Comparison of ENCODE assay signal across 1 cellular context in genomic region chr3:196995027-196995426, GRCh38.
A peak's percentile ranks its signal among the peaks of the same experiment; 100 is the strongest.
TF ChIP-seq lines count a peak whose summit lies in the region.

No MANE protein-coding gene starts in this region.

TF ChIP-seq in K562, 482 proteins besides CTCF, POLR2A, EP300 and RAD21 (continues in another document):
- TF ChIP-seq ZFPM2 (CRISPR knock-in tag; IDR thresholded peaks at IDR 0.05) (no peak), PTBP1 (IDR thresholded peaks at IDR 0.05; ENCODE audit: low read depth, low read length) (no peak), ZNF655 (CRISPR knock-in tag; IDR thresholded peaks at IDR 0.05) (no peak), ZSCAN32 (CRISPR knock-in tag; IDR thresholded peaks at IDR 0.05) (no peak), HMG20A (CRISPR knock-in tag; conservative IDR thresholded peaks at IDR 0.05) (no peak), CREB3L1 (IDR thresholded peaks at IDR 0.05; ENCODE audit: borderline replicate concordance, low read depth) (no peak), MAFG (tag; conservative IDR thresholded peaks at IDR 0.05) (no peak), POLR3G (IDR thresholded peaks at IDR 0.05; ENCODE audit: extremely low read depth, insufficient read length, insufficient replicate concordance) (no peak), USF1 (CRISPR knock-in tag; IDR thresholded peaks at IDR 0.05) (0 out of 2 replicates have a peak, but pooled peaks have one; percentile 14), NFRKB (IDR thresholded peaks at IDR 0.05; ENCODE audit: low read depth) (peak; percentile 51; the same call in 1 of the 2 replicates), KDM1A (IDR thresholded peaks at IDR 0.05) (peak in 1 of 2 experiments; percentile 74; a peak in 1 of 4 replicates), ETV5 (CRISPR knock-in tag; IDR thresholded peaks at IDR 0.05; ENCODE audit: low read depth) (no peak), MTA2 (IDR thresholded peaks at IDR 0.05; ENCODE audit: low read depth) (no peak), RBM15 (IDR thresholded peaks at IDR 0.05; ENCODE audit: insufficient read depth, low read length) (no peak), WHSC1 (IDR thresholded peaks at IDR 0.05; ENCODE audit: low read length) (no peak), ELF2 (CRISPR knock-in tag; IDR thresholded peaks at IDR 0.05) (no peak), FUS (optimal IDR thresholded peaks at IDR 0.05; ENCODE audit: low read depth, low read length) (no peak), MYC (IDR thresholded peaks at IDR 0.05; ENCODE audit: low read depth, low read length) (no peak), MYC (CRISPR knock-in tag; IDR thresholded peaks at IDR 0.05; ENCODE audit: borderline replicate concordance, low read depth) (no peak), NR3C1 (CRISPR knock-in tag; IDR thresholded peaks at IDR 0.05) (no peak), CREB5 (CRISPR knock-in tag; IDR thresholded peaks at IDR 0.05) (no peak), NR0B1 (IDR thresholded peaks at IDR 0.05; ENCODE audit: partially characterized antibody) (no peak), ZNF740 (CRISPR knock-in tag; IDR thresholded peaks at IDR 0.05) (no peak), ZNF740 (tag; IDR thresholded peaks at IDR 0.05) (no peak), KAT2B (IDR thresholded peaks at IDR 0.05; ENCODE audit: low read depth, low read length) (no peak), PHF20 (IDR thresholded peaks at IDR 0.05; ENCODE audit: partially characterized antibody) (peak; percentile 70), ILK (tag; IDR thresholded peaks at IDR 0.05; ENCODE audit: borderline replicate concordance, low read depth) (no peak), E2F4 (CRISPR knock-in tag; IDR thresholded peaks at IDR 0.05; ENCODE audit: low read depth) (0 out of 2 replicates have a peak, but pooled peaks have one; percentile 39), POLR2H (tag; IDR thresholded peaks at IDR 0.05; ENCODE audit: low read depth) (no peak), ZBTB1 (CRISPR knock-in tag; IDR thresholded peaks at IDR 0.05; ENCODE audit: borderline replicate concordance, low read depth) (no peak), ZNF717 (CRISPR knock-in tag; IDR thresholded peaks at IDR 0.05) (no peak), ZNF184 (CRISPR knock-in tag; IDR thresholded peaks at IDR 0.05) (no peak), RBM17 (IDR thresholded peaks at IDR 0.05; ENCODE audit: borderline replicate concordance, low read depth, low read length) (no peak), POLR2AphosphoS5 (IDR thresholded peaks at IDR 0.05; ENCODE audit: control insufficient read depth, insufficient read depth, low read depth, low read length) (no peak), ZMIZ1 (IDR thresholded peaks at IDR 0.05; ENCODE audit: low read depth in 2 of 2, low read length in 2 of 2) (no peak), SMC3 (conservative IDR thresholded peaks at IDR 0.05; ENCODE audit: insufficient read depth, low read depth, low read length) (no peak), THAP12 (CRISPR knock-in tag; IDR thresholded peaks at IDR 0.05) (no peak), MEIS2 (IDR thresholded peaks at IDR 0.05; ENCODE audit: partially characterized antibody) (no peak), MXD1 (CRISPR knock-in tag; IDR thresholded peaks at IDR 0.05; ENCODE audit: borderline replicate concordance, poor library complexity, severe bottlenecking) (no peak), TAL1 (IDR thresholded peaks at IDR 0.05) (no peak), TBP (optimal IDR thresholded peaks at IDR 0.05; ENCODE audit: low read depth, low read length) (no peak), RB1 (IDR thresholded peaks at IDR 0.05; ENCODE audit: low read depth) (no peak), ZEB2 (IDR thresholded peaks at IDR 0.05) (no peak), TEAD2 (tag; IDR thresholded peaks at IDR 0.05) (no peak), RNF2 (IDR thresholded peaks at IDR 0.05) (no peak), THRB (CRISPR knock-in tag; conservative IDR thresholded peaks at IDR 0.05) (0 out of 2 replicates have a peak, but pooled peaks have one; percentile 5), KLF10 (CRISPR knock-in tag; IDR thresholded peaks at IDR 0.05) (no peak), TFE3 (CRISPR knock-in tag; IDR thresholded peaks at IDR 0.05) (no peak), PHF21A (IDR thresholded peaks at IDR 0.05; ENCODE audit: borderline replicate concordance, low read depth) (no peak), GABPB1 (CRISPR knock-in tag; IDR thresholded peaks at IDR 0.05) (no peak)
